ENCODE assay signal across 37 cellular contexts in the genomic region with DNA sequence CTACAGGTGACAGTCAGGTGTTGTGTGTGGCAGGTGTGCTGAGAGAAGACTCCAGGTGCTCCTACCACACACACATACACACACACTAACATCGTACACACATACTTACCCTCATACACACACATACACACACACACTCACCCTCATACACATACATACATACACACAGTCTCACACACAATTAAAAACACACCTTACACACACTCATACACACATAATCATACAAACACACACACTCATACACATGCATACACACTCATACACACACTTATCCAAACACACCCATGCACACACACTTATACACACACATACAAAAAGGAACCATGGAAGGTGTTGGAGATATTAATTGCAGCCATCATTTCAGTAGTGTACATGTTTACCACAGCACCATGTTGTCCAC. TPM values are rescaled to one million over a fixed set of nuclear protein-coding genes. Genes with fewer than 3 reads are reported as not detected.
"Had no signal": no experiment of that assay in that cellular context is flagged by ENCODE, and none has a peak within 500 bp of the region (broad histone marks: within the 10 kb centered on the region; RNA-seq: fewer than 3 reads in every experiment).

No MANE protein-coding gene starts in this region.

- FAIRE-seq: islet of Langerhans, urothelium cell line had no signal

- DNase-seq: activated CD4-positive, alpha-beta memory T cell treated with anti-CD3 and anti-CD28 coated beads for 36 hours; activated CD4-positive, alpha-beta T cell treated with anti-CD3 and anti-CD28 coated beads, Interleukin-2, amount 10 ng/mL, durations not matched to agents 24 days and 14 days; activated CD4-positive, CD25-positive, alpha-beta regulatory T cell treated with anti-CD3 and anti-CD28 coated beads, Interleukin-2, amount 50 U/mL, for 72 hours; activated CD8-positive, alpha-beta memory T cell treated with anti-CD3 and anti-CD28 coated beads, Interleukin-2, amount 50 U/mL, for 48 hours; activated gamma-delta T cell; activated naive CD4-positive, alpha-beta T cell treated with anti-CD3 and anti-CD28 coated beads, Interleukin-2, amount 10 ng/mL, durations not matched to agents 7 days and 5 days; activated naive CD8-positive, alpha-beta T cell treated with anti-CD3 and anti-CD28 coated beads, Interleukin-2, amount 10 ng/mL, durations not matched to agents 7 days and 5 days; activated T-cell treated with anti-CD3 and anti-CD28 coated beads, Interleukin-2, amount 50 U/mL, for 24 hours; brain microvascular endothelial cell; effector memory CD8-positive, alpha-beta T cell; erythroblast; gastrocnemius medialis; glutamatergic neuron; left cardiac atrium; mammary epithelial cell; retina; stimulated activated CD4-positive, alpha-beta T cell treated with anti-CD3 and anti-CD28 coated beads, Interleukin-12 subunit alpha, Interleukin-12 subunit beta, amount 100 ng/mL, for 4 hours; stimulated activated CD4-positive, alpha-beta T cell treated with anti-CD3 and anti-CD28 coated beads, Interleukin-4, amount 100 ng/mL, for 1 hour; T1000; trophoblast cell had no signal

- H3K4me3 ChIP-seq: ascending aorta, coronary artery, gastrocnemius medialis, skin epidermis, thoracic aorta had no signal

- H3K36me3 ChIP-seq: ascending aorta, brain microvascular endothelial cell, gastrocnemius medialis, neutrophil, thoracic aorta had no signal

- H3K36me3 Mint-ChIP-seq: activated CD4-positive, alpha-beta memory T cell treated with anti-CD3 and anti-CD28 coated beads for 36 hours; activated naive CD4-positive, alpha-beta T cell treated with anti-CD3 and anti-CD28 coated beads, Interleukin-2, amount 10 ng/mL, durations not matched to agents 7 days and 5 days; activated naive CD8-positive, alpha-beta T cell treated with anti-CD3 and anti-CD28 coated beads, Interleukin-2, amount 10 ng/mL, durations not matched to agents 7 days and 5 days had no signal

- H3K4me1 ChIP-seq: ascending aorta had no signal

- H3K27ac ChIP-seq: ascending aorta, brain microvascular endothelial cell, coronary artery, gastrocnemius medialis, neutrophil, skin epidermis, thoracic aorta had no signal

- H3K9me3 Mint-ChIP-seq: activated CD4-positive, alpha-beta memory T cell treated with anti-CD3 and anti-CD28 coated beads for 36 hours; activated CD4-positive, alpha-beta T cell treated with anti-CD3 and anti-CD28 coated beads, Interleukin-2, amount 10 ng/mL, durations not matched to agents 24 days and 14 days; activated naive CD4-positive, alpha-beta T cell treated with anti-CD3 and anti-CD28 coated beads, Interleukin-2, amount 10 ng/mL, durations not matched to agents 7 days and 5 days; activated naive CD8-positive, alpha-beta T cell treated with anti-CD3 and anti-CD28 coated beads, Interleukin-2, amount 10 ng/mL, durations not matched to agents 7 days and 5 days; activated T-cell treated with anti-CD3 and anti-CD28 coated beads, Interleukin-2, amount 50 U/mL, for 24 hours; effector memory CD8-positive, alpha-beta T cell; stimulated activated naive CD8-positive, alpha-beta T cell treated with anti-CD3 and anti-CD28 coated beads, Interleukin-15, Interleukin-2, amounts not matched to agents 100 ng/mL and 50 ng/mL, for 24 hours had no signal

- H3K4me1 Mint-ChIP-seq: activated naive CD8-positive, alpha-beta T cell treated with anti-CD3 and anti-CD28 coated beads, Interleukin-2, amount 10 ng/mL, durations not matched to agents 7 days and 5 days had no signal

- ATAC-seq: effector memory CD8-positive, alpha-beta T cell; gastrocnemius medialis; left cardiac atrium; sciatic nerve had no signal

- H3K4me3 Mint-ChIP-seq: activated CD4-positive, alpha-beta memory T cell treated with anti-CD3 and anti-CD28 coated beads for 36 hours; activated CD4-positive, alpha-beta T cell treated with anti-CD3 and anti-CD28 coated beads, Interleukin-2, amount 10 ng/mL, durations not matched to agents 24 days and 14 days; activated naive CD4-positive, alpha-beta T cell treated with anti-CD3 and anti-CD28 coated beads, Interleukin-2, amount 10 ng/mL, durations not matched to agents 7 days and 5 days; activated naive CD8-positive, alpha-beta T cell treated with anti-CD3 and anti-CD28 coated beads, Interleukin-2, amount 10 ng/mL, durations not matched to agents 7 days and 5 days; activated T-cell treated with anti-CD3 and anti-CD28 coated beads, Interleukin-2, amount 50 U/mL, for 24 hours; effector memory CD8-positive, alpha-beta T cell; nephron; stimulated activated naive CD8-positive, alpha-beta T cell treated with anti-CD3 and anti-CD28 coated beads, Interleukin-15, Interleukin-2, amounts not matched to agents 100 ng/mL and 50 ng/mL, for 24 hours had no signal

- H3K27ac Mint-ChIP-seq: activated CD4-positive, alpha-beta memory T cell treated with anti-CD3 and anti-CD28 coated beads for 36 hours; activated CD4-positive, alpha-beta T cell treated with anti-CD3 and anti-CD28 coated beads, Interleukin-2, amount 10 ng/mL, durations not matched to agents 24 days and 14 days; activated naive CD4-positive, alpha-beta T cell treated with anti-CD3 and anti-CD28 coated beads, Interleukin-2, amount 10 ng/mL, durations not matched to agents 7 days and 5 days; activated naive CD8-positive, alpha-beta T cell treated with anti-CD3 and anti-CD28 coated beads, Interleukin-2, amount 10 ng/mL, durations not matched to agents 7 days and 5 days; activated T-cell treated with anti-CD3 and anti-CD28 coated beads, Interleukin-2, amount 50 U/mL, for 24 hours; effector memory CD8-positive, alpha-beta T cell; nephron; stimulated activated naive CD8-positive, alpha-beta T cell treated with anti-CD3 and anti-CD28 coated beads, Interleukin-15, Interleukin-2, amounts not matched to agents 100 ng/mL and 50 ng/mL, for 24 hours had no signal

- H3K9me3 ChIP-seq: ascending aorta, gastrocnemius medialis, neutrophil, thoracic aorta had no signal

RNA-seq across cellular contexts. Expression of gene KRTAP5-3, which starts 4.6 kb away (rescaled TPM):
- total RNA-seq: activated CD4-positive, alpha-beta memory T cell treated with anti-CD3 and anti-CD28 coated beads for 36 hours; activated CD4-positive, alpha-beta T cell treated with anti-CD3 and anti-CD28 coated beads, Interleukin-2, amount 10 ng/mL, durations not matched to agents 24 days and 14 days; activated naive CD8-positive, alpha-beta T cell treated with anti-CD3 and anti-CD28 coated beads, Interleukin-2, amount 10 ng/mL, durations not matched to agents 7 days and 5 days; ascending aorta; cardiac septum; cerebellum; gastrocnemius medialis; left cardiac atrium; liver; mammary epithelial cell; mucosa of gallbladder; osteocyte; posterior vena cava; sciatic nerve; subcutaneous adipose tissue; thoracic aorta had no signal
- polyA plus RNA-seq: liver, mammary epithelial cell had no signal

RNA-seq across cellular contexts. Expression of gene KRTAP5-2, which starts 5.5 kb away (rescaled TPM):
- total RNA-seq: activated CD4-positive, alpha-beta memory T cell treated with anti-CD3 and anti-CD28 coated beads for 36 hours; activated CD4-positive, alpha-beta T cell treated with anti-CD3 and anti-CD28 coated beads, Interleukin-2, amount 10 ng/mL, durations not matched to agents 24 days and 14 days; activated naive CD8-positive, alpha-beta T cell treated with anti-CD3 and anti-CD28 coated beads, Interleukin-2, amount 10 ng/mL, durations not matched to agents 7 days and 5 days; ascending aorta; cardiac septum; cerebellum; gastrocnemius medialis; left cardiac atrium; liver; mammary epithelial cell; osteocyte; posterior vena cava; sciatic nerve; subcutaneous adipose tissue; thoracic aorta had no signal
- polyA plus RNA-seq: mammary epithelial cell had no signal

RNA-seq across cellular contexts. Expression of gene KRTAP5-4, which starts 18.3 kb away (rescaled TPM):
- total RNA-seq: activated CD4-positive, alpha-beta memory T cell treated with anti-CD3 and anti-CD28 coated beads for 36 hours; activated CD4-positive, alpha-beta T cell treated with anti-CD3 and anti-CD28 coated beads, Interleukin-2, amount 10 ng/mL, durations not matched to agents 24 days and 14 days; activated naive CD8-positive, alpha-beta T cell treated with anti-CD3 and anti-CD28 coated beads, Interleukin-2, amount 10 ng/mL, durations not matched to agents 7 days and 5 days; ascending aorta; cardiac septum; cerebellum; gastrocnemius medialis; left cardiac atrium; liver; mammary epithelial cell; mucosa of gallbladder; osteocyte; posterior vena cava; sciatic nerve; subcutaneous adipose tissue; thoracic aorta had no signal
- polyA plus RNA-seq: liver, mammary epithelial cell had no signal

RNA-seq across cellular contexts. Expression of gene KRTAP5-1, which starts 18.5 kb away (rescaled TPM):
- total RNA-seq: activated CD4-positive, alpha-beta memory T cell treated with anti-CD3 and anti-CD28 coated beads for 36 hours; activated CD4-positive, alpha-beta T cell treated with anti-CD3 and anti-CD28 coated beads, Interleukin-2, amount 10 ng/mL, durations not matched to agents 24 days and 14 days; activated naive CD8-positive, alpha-beta T cell treated with anti-CD3 and anti-CD28 coated beads, Interleukin-2, amount 10 ng/mL, durations not matched to agents 7 days and 5 days; ascending aorta; cardiac septum; cerebellum; gastrocnemius medialis; left cardiac atrium; liver; mammary epithelial cell; mucosa of gallbladder; osteocyte; posterior vena cava; sciatic nerve; subcutaneous adipose tissue; thoracic aorta had no signal
- polyA plus RNA-seq: liver, mammary epithelial cell had no signal

RNA-seq across cellular contexts. Expression of gene KRTAP5-5, which starts 25.9 kb away (rescaled TPM):
- total RNA-seq: activated CD4-positive, alpha-beta memory T cell treated with anti-CD3 and anti-CD28 coated beads for 36 hours; activated CD4-positive, alpha-beta T cell treated with anti-CD3 and anti-CD28 coated beads, Interleukin-2, amount 10 ng/mL, durations not matched to agents 24 days and 14 days; activated naive CD8-positive, alpha-beta T cell treated with anti-CD3 and anti-CD28 coated beads, Interleukin-2, amount 10 ng/mL, durations not matched to agents 7 days and 5 days; ascending aorta; cardiac septum; cerebellum; gastrocnemius medialis; left cardiac atrium; liver; mammary epithelial cell; osteocyte; posterior vena cava; sciatic nerve; subcutaneous adipose tissue; thoracic aorta had no signal
- polyA plus RNA-seq: liver, mammary epithelial cell had no signal
